ENCODE assay signal across 5 cellular contexts in genomic region chr19:46397801-46398479, GRCh38. TPM values are rescaled to one million over a fixed set of nuclear protein-coding genes. Genes with fewer than 3 reads are reported as not detected.
"Had no signal": no experiment of that assay in that cellular context is flagged by ENCODE, and none has a peak within 500 bp of the region (broad histone marks: within the 10 kb centered on the region; RNA-seq: fewer than 3 reads in every experiment).

No MANE protein-coding gene starts in this region.

RNA-seq across cellular contexts. Expression of gene CCDC8, which starts 15.4 kb away (rescaled TPM):
- total RNA-seq: HT-29, MCF 10A, PC-3 had no signal

RNA-seq across cellular contexts. Expression of gene PNMA8C, which starts 30.8 kb away (rescaled TPM):
- total RNA-seq: HT-29, MCF 10A, PC-3, Right ventricle myocardium superior, SJSA1 had no signal
